In the genomic region with DNA sequence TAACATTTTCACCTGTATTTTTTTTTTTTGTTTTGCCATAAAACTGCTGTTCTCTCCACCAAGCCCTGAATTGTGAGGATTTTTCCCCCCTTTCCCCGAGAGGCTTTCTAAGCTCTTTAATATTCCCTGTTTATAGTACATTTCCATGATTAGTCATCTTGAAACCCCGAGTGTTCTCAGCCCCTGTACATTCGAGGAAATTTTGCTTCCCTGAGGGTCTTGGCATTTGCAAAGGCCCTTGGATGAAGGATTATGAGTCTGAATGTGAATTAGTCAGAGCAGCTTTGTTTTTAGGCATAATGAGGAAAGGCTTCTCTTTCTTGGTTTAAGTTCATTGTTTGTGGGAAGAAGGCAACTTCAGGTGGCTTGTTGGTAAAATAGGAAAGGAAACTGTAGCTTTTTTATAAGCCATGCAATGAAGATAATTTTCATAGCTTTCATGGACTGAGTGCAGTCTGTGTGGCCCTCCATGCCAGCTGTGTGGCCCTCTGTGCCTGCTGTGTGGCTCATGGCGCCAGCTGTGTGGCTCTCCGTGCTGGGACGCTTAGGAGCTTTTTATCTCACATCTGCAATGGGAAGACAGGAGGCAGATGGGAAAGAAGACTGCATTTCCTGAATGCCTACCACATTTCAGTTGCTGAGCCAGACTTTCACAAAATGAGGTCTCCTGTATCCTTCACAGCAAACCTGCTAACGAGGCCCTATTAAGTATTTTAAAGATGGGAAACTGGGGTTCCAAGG, we compare ENCODE assay signal across 9 cellular contexts.
DNase-seq lines count a peak whose midpoint lies in the region; ATAC-seq and TF ChIP-seq lines count a peak whose summit lies in the region.
"Had no signal": no experiment of that assay in that cellular context is flagged by ENCODE, and none has a peak within 500 bp of the region (broad histone marks: within the 10 kb centered on the region; RNA-seq: fewer than 3 reads in every experiment).

No MANE protein-coding gene starts in this region.

- H3K27me3 ChIP-seq in adipocyte (replicated peaks; ENCODE audit: control insufficient read depth, insufficient read depth, low read length) (no peaks in the 10 kb centered on the region), sigmoid colon (no peaks in the 10 kb centered on the region)

- no peak overlapping the region for H3K9ac ChIP-seq in adipocyte (ENCODE audit: low read length)

- TF ChIP-seq POLR2A in sigmoid colon (IDR thresholded peaks at IDR 0.05), result no peak

- intact Hi-C loops in sigmoid colon (cut with DNase I), result no loop called here

- peak; percentile 37 for DNase-seq in HCEC 1CT
- peak; percentile 63 for DNase-seq in adipocyte (ENCODE audit: low read depth)
- peak; percentile 62 for DNase-seq in glomerular endothelial cell (ENCODE audit: extremely low read depth, low read depth, low spot score)
- no peak for DNase-seq in sigmoid colon
- no peak for DNase-seq in NCI-H1105 (lab: John Stamatoyannopoulos, UW)
- no peak for DNase-seq in HK-2 (ENCODE audit: unreplicated experiment)
- DNase-seq in GOT3 (lab: John Stamatoyannopoulos, UW), result no peak
- DNase-seq: stimulated activated CD4-positive, alpha-beta T cell treated with anti-CD3 and anti-CD28 coated beads, Interleukin-4, amount 100 ng/mL, for 24 hours had no signal

- ATAC-seq in HG02610 (IDR thresholded peaks at IDR 0.05; ENCODE audit: unreplicated experiment), result no peak

- H3K36me3 ChIP-seq in adipocyte (ENCODE audit: control insufficient read depth, insufficient read depth, low read length, severe bottlenecking) (no peaks in the 10 kb centered on the region), sigmoid colon (no peaks in the 10 kb centered on the region)

- peaks cover 31% of the 10 kb centered on the region for H3K4me1 ChIP-seq in adipocyte (ENCODE audit: control insufficient read depth, insufficient read depth, low read length)
- peaks cover 0 to 82% (median 70%) of the 10 kb centered on the region in 4 donors for H3K4me1 ChIP-seq in sigmoid colon

- H3K4me3 ChIP-seq in adipocyte (ENCODE audit: low read length), result no peak overlapping the region
- H3K4me3 ChIP-seq in sigmoid colon, result no peak overlapping the region

- TF ChIP-seq EP300 in sigmoid colon (IDR thresholded peaks at IDR 0.05), result no peak

- H3K27ac ChIP-seq in sigmoid colon, result peak overlapping the region; percentile 73 to 81 (median 78)

- no peaks in the 10 kb centered on the region for H3K9me3 ChIP-seq in adipocyte (ENCODE audit: control insufficient read depth, low read length)
- H3K9me3 ChIP-seq in sigmoid colon, result no peaks in the 10 kb centered on the region

- 40 to 56% methylated on average over 7 of the region's 7 CpGs for WGBS in sigmoid colon, 2 donors

- no peak for TF ChIP-seq CTCF in sigmoid colon (IDR thresholded peaks at IDR 0.05)

Comparison
In these comparisons a context has a peak if more than half of its experiments do, and no peak if none do; other contexts are left out.
1. DNase-seq: peak in HCEC 1CT (single experiment), adipocyte (single experiment) and glomerular endothelial cell (single experiment); none in sigmoid colon (single experiment), NCI-H1105 (single experiment), HK-2 (single experiment) and GOT3 (single experiment).